ENCODE assay signal across 19 cellular contexts in genomic region chr1:15339580-15339979, GRCh38.
DNase-seq lines count a peak whose midpoint lies in the region; ATAC-seq, FAIRE-seq and TF ChIP-seq lines count a peak whose summit lies in the region.
"Had no signal": no experiment of that assay in that cellular context is flagged by ENCODE, and none has a peak within 500 bp of the region (broad histone marks: within the 10 kb centered on the region; RNA-seq: fewer than 3 reads in every experiment).

No MANE protein-coding gene starts in this region.

- POLR2A ChIA-PET in HepG2 (lab: Yijun Ruan, JAX): no interaction called here

- no peaks in the 10 kb centered on the region for H4K20me1 ChIP-seq in HepG2 (ENCODE audit: insufficient read depth, low read length)

- TF ChIP-seq RAD21 in HepG2 (CRISPR knock-in tag; IDR thresholded peaks at IDR 0.05): no peak

- no peak overlapping the region for H3K4me2 ChIP-seq in HepG2 (ENCODE audit: low read depth, low read length)
- H3K4me2 ChIP-seq: KMS-11 had no signal

- DNase-seq in Caki2 (ENCODE audit: low read depth) (peak; percentile 30), HepG2 (ENCODE audit: low spot score) (peak; percentile 75), renal cortical epithelial cell (ENCODE audit: low read depth) (peak; percentile 57), midbrain (lab: John Stamatoyannopoulos, UW) (no peak), DMS79 (lab: John Stamatoyannopoulos, UW) (no peak), hypothalamus (lab: John Stamatoyannopoulos, UW) (no peak), inferior parietal cortex (ENCODE audit: extremely low spot score) (no peak)
- no peak for DNase-seq in activated T-helper 1 cell treated with anti-CD3 and anti-CD28 coated beads, Interleukin-12 subunit alpha, Interleukin-12 subunit beta, Interleukin-2, Interleukin-4 antibody, amounts not matched to agents 30 ng/mL and 10 ng/mL and 1 ng/mL, durations not matched to agents 14 hours and 24 hours and 36 hours (ENCODE audit: low spot score)
- DNase-seq: 8988T; CD4-positive, alpha-beta memory T cell; GF-D8; GOT3; NCI-H1092; NCI-H2081; SHP77 had no signal

- H3K36me3 Mint-ChIP-seq in activated T-helper 1 cell treated with anti-CD3 and anti-CD28 coated beads, Interleukin-12 subunit alpha, Interleukin-12 subunit beta, Interleukin-2, Interleukin-4 antibody, amounts not matched to agents 30 ng/mL and 10 ng/mL and 1 ng/mL, durations not matched to agents 14 hours and 24 hours and 36 hours (ENCODE audit: low read depth): peaks cover 4% of the 10 kb centered on the region
- H3K36me3 Mint-ChIP-seq: CD4-positive, alpha-beta memory T cell had no signal

- H3K27ac Mint-ChIP-seq in activated T-helper 1 cell treated with anti-CD3 and anti-CD28 coated beads, Interleukin-12 subunit alpha, Interleukin-12 subunit beta, Interleukin-2, Interleukin-4 antibody, amounts not matched to agents 30 ng/mL and 10 ng/mL and 1 ng/mL, durations not matched to agents 14 hours and 24 hours and 36 hours: peak overlapping the region; percentile 61

- H2AFZ ChIP-seq in HepG2 (ENCODE audit: low read length): no peak overlapping the region

- no peak overlapping the region for H3K9ac ChIP-seq in HepG2 (ENCODE audit: insufficient read depth, low read depth, low read length)
- H3K9ac ChIP-seq: KMS-11 had no signal

- no peak overlapping the region for H3K4me3 ChIP-seq in HepG2 (replicated peaks in 1 of 3; ENCODE audit: insufficient read depth in 1 of 3, low read depth in 2 of 3, low read length in 3 of 3)
- H3K4me3 ChIP-seq: MG63 had no signal

- peak in 1 of 2 experiments; percentile 12; a peak in 1 of 4 replicates for TF ChIP-seq EP300 in HepG2 (IDR thresholded peaks at IDR 0.05; ENCODE audit: low read depth in 2 of 2, low read length in 2 of 2)
- no peak for TF ChIP-seq EP300 in HepG2 (CRISPR knock-in tag; IDR thresholded peaks at IDR 0.05; ENCODE audit: borderline replicate concordance)

- H3K4me1 ChIP-seq in HepG2 (ENCODE audit: insufficient read depth, low read length): peaks cover 43% of the 10 kb centered on the region

- TF ChIP-seq CTCF in HepG2 (CRISPR knock-in tag; IDR thresholded peaks at IDR 0.05): no peak

- ATAC-seq in HepG2: peak; percentile 51
- ATAC-seq: Panc1 had no signal

- intact Hi-C loops in activated T-helper 1 cell treated with anti-CD3 and anti-CD28 coated beads, Interleukin-12 subunit alpha, Interleukin-12 subunit beta, Interleukin-2, Interleukin-4 antibody, amounts not matched to agents 30 ng/mL and 10 ng/mL and 1 ng/mL, durations not matched to agents 14 hours and 24 hours and 36 hours (cut with micrococcal nuclease): no loop called here
- intact Hi-C loops in HepG2 (cut with micrococcal nuclease; ENCODE audit: unreplicated experiment): no loop called here

- no peaks in the 10 kb centered on the region for H3K36me3 ChIP-seq in HepG2 (replicated peaks in 1 of 2; ENCODE audit: control insufficient read depth in 1 of 2, insufficient read depth in 2 of 2, low read length in 2 of 2)
- H3K36me3 ChIP-seq: MG63 had no signal

- FAIRE-seq in HepG2 (lab: Jason Lieb, UNC): no peak

- H3K9me3 ChIP-seq in HepG2 (ENCODE audit: low read length): no peaks in the 10 kb centered on the region

- WGBS in HepG2 (ENCODE audit: low lambda C conversion rate): 2% methylated on average over 5 of the region's 5 CpGs

- H3K79me2 ChIP-seq in HepG2 (ENCODE audit: insufficient read depth, low read length): no peaks in the 10 kb centered on the region

- peaks cover 0 to 12% of the 10 kb centered on the region in 2 experiments; a peak in 3 of 5 replicates for H3K27me3 ChIP-seq in HepG2 (ENCODE audit: control insufficient read depth in 1 of 2, insufficient read depth in 2 of 2, low read length in 2 of 2)
- H3K27me3 ChIP-seq: MG63 had no signal

- H3K27ac ChIP-seq in HepG2 (ENCODE audit: extremely low read length, insufficient read depth, low read length): no peak overlapping the region
- H3K27ac ChIP-seq: KMS-11 had no signal

- peaks cover 35% of the 10 kb centered on the region for H3K4me1 Mint-ChIP-seq in activated T-helper 1 cell treated with anti-CD3 and anti-CD28 coated beads, Interleukin-12 subunit alpha, Interleukin-12 subunit beta, Interleukin-2, Interleukin-4 antibody, amounts not matched to agents 30 ng/mL and 10 ng/mL and 1 ng/mL, durations not matched to agents 14 hours and 24 hours and 36 hours (ENCODE audit: low read depth)

- in situ Hi-C loops in Caki2 (cut with HindIII; ENCODE audit: low pct_unique_long_range_greater_than_20kb, low sequenced_read_pairs) (loop anchor here (10.0 kb wide), 1 partner anchor 55 kb away; no protein-coding TSS in a partner anchor), HepG2 (cut with HindIII; ENCODE audit: extremely low pct_ligation_motif_present, low pct_unique_long_range_greater_than_20kb) (no loop called here)

- no peak overlapping the region for H3K4me3 Mint-ChIP-seq in activated T-helper 1 cell treated with anti-CD3 and anti-CD28 coated beads, Interleukin-12 subunit alpha, Interleukin-12 subunit beta, Interleukin-2, Interleukin-4 antibody, amounts not matched to agents 30 ng/mL and 10 ng/mL and 1 ng/mL, durations not matched to agents 14 hours and 24 hours and 36 hours
- H3K4me3 Mint-ChIP-seq: CD4-positive, alpha-beta memory T cell; HFFc6 had no signal

- no peak for TF ChIP-seq POLR2A in HepG2 (IDR thresholded peaks at IDR 0.05; ENCODE audit: insufficient read depth in 1 of 2, low read depth in 2 of 2, low read length in 2 of 2)

- no TSS peak for BruUV-seq in HepG2 (replicated peaks; lab: Mats Ljungman, UMichigan)

- H3K9me3 Mint-ChIP-seq in activated T-helper 1 cell treated with anti-CD3 and anti-CD28 coated beads, Interleukin-12 subunit alpha, Interleukin-12 subunit beta, Interleukin-2, Interleukin-4 antibody, amounts not matched to agents 30 ng/mL and 10 ng/mL and 1 ng/mL, durations not matched to agents 14 hours and 24 hours and 36 hours: no peaks in the 10 kb centered on the region

- CTCF ChIA-PET in HepG2 (lab: Yijun Ruan, JAX; ENCODE audit: low intra/inter-chr PET ratio, low total read pairs): interaction anchor here (2.0 kb wide), 1 partner anchor 16 kb away, joined by 4 read pairs; no protein-coding TSS in a partner anchor

- H3K27me3 Mint-ChIP-seq in activated T-helper 1 cell treated with anti-CD3 and anti-CD28 coated beads, Interleukin-12 subunit alpha, Interleukin-12 subunit beta, Interleukin-2, Interleukin-4 antibody, amounts not matched to agents 30 ng/mL and 10 ng/mL and 1 ng/mL, durations not matched to agents 14 hours and 24 hours and 36 hours (ENCODE audit: insufficient read depth): peaks cover 17% of the 10 kb centered on the region

TF ChIP-seq in HepG2, 621 proteins besides CTCF, POLR2A, EP300 and RAD21 (continues in another document):
- TF ChIP-seq SOX13 (IDR thresholded peaks at IDR 0.05) (peak; percentile 65; the same call in 1 of the 2 replicates), SOX13 (CRISPR knock-in tag; conservative IDR thresholded peaks at IDR 0.05 in 1 of 2, IDR thresholded peaks at IDR 0.05 in 1 of 2) (peak in 1 of 2 experiments; percentile 89; a peak in 2 of 4 replicates), SCMH1 (CRISPR knock-in tag; IDR thresholded peaks at IDR 0.05; ENCODE audit: borderline replicate concordance) (no peak), ZSCAN22 (CRISPR knock-in tag; IDR thresholded peaks at IDR 0.05) (0 out of 2 replicates have a peak, but pooled peaks have one; percentile 72), SOX6 (IDR thresholded peaks at IDR 0.05) (no peak), SOX6 (CRISPR knock-in tag; IDR thresholded peaks at IDR 0.05) (peak; percentile 62), ZMYM3 (CRISPR knock-in tag; IDR thresholded peaks at IDR 0.05) (0 out of 2 replicates have a peak, but pooled peaks have one; percentile 12), EHMT2 (IDR thresholded peaks at IDR 0.05; ENCODE audit: borderline replicate concordance, low read depth, low read length) (no peak), ZNF362 (CRISPR knock-in tag; IDR thresholded peaks at IDR 0.05; ENCODE audit: borderline replicate concordance) (peak; percentile 70; the same call in 1 of the 2 replicates), ARID5B (CRISPR knock-in tag; IDR thresholded peaks at IDR 0.05) (peak; percentile 41; the same call in 1 of the 2 replicates), NR2F2 (IDR thresholded peaks at IDR 0.05; ENCODE audit: borderline replicate concordance, low read depth) (peak; percentile 57; the same call in 1 of the 2 replicates), SOX5 (CRISPR knock-in tag; IDR thresholded peaks at IDR 0.05; ENCODE audit: borderline replicate concordance) (peak; percentile 76)

Comparison
In these comparisons a context has a peak if more than half of its experiments do, and no peak if none do; other contexts are left out.
1. DNase-seq: peak in Caki2 (single experiment), HepG2 (single experiment) and renal cortical epithelial cell (single experiment); none in activated T-helper 1 cell treated with anti-CD3 and anti-CD28 coated beads, Interleukin-12 subunit alpha, Interleukin-12 subunit beta, Interleukin-2, Interleukin-4 antibody, amounts not matched to agents 30 ng/mL and 10 ng/mL and 1 ng/mL, durations not matched to agents 14 hours and 24 hours and 36 hours (single experiment), midbrain (single experiment), DMS79 (single experiment), hypothalamus (0 of 51) and inferior parietal cortex (single experiment).